Comparison of ENCODE assay signal across 12 cellular contexts in genomic region chr18:72830109-72830508, GRCh38. TPM values are rescaled to one million over a fixed set of nuclear protein-coding genes. Genes with fewer than 3 reads are reported as not detected.
DNase-seq lines count a peak whose midpoint lies in the region; ATAC-seq and TF ChIP-seq lines count a peak whose summit lies in the region.
"Had no signal": no experiment of that assay in that cellular context is flagged by ENCODE, and none has a peak within 500 bp of the region (broad histone marks: within the 10 kb centered on the region; RNA-seq: fewer than 3 reads in every experiment).

No MANE protein-coding gene starts in this region.

- H3K27ac Mint-ChIP-seq in naive thymus-derived CD4-positive, alpha-beta T cell, result no peak overlapping the region
- H3K27ac Mint-ChIP-seq: activated CD8-positive, alpha-beta memory T cell treated with anti-CD3 and anti-CD28 coated beads, Interleukin-2, amount 10 ng/mL, durations not matched to agents 7 days and 5 days had no signal

- H3K36me3 Mint-ChIP-seq in naive thymus-derived CD4-positive, alpha-beta T cell, result no peaks in the 10 kb centered on the region
- H3K36me3 Mint-ChIP-seq: activated CD8-positive, alpha-beta memory T cell treated with anti-CD3 and anti-CD28 coated beads, Interleukin-2, amount 10 ng/mL, durations not matched to agents 7 days and 5 days had no signal

- peaks cover 0 to 37% (median 3%) of the 10 kb centered on the region in 11 donors for H3K9me3 Mint-ChIP-seq in naive thymus-derived CD4-positive, alpha-beta T cell

- H3K4me3 Mint-ChIP-seq in naive thymus-derived CD4-positive, alpha-beta T cell, result no peak overlapping the region
- H3K4me3 Mint-ChIP-seq: activated CD8-positive, alpha-beta memory T cell treated with anti-CD3 and anti-CD28 coated beads, Interleukin-2, amount 10 ng/mL, durations not matched to agents 7 days and 5 days had no signal

- H3K4me3 ChIP-seq in RWPE2 (ENCODE audit: severe bottlenecking) (no peak overlapping the region), left ventricle myocardium inferior (no peak overlapping the region)
- no peak overlapping the region for H3K4me3 ChIP-seq in effector memory CD4-positive, alpha-beta T cell (ENCODE audit: insufficient read depth, low read depth, low read length, poor library complexity, severe bottlenecking)
- H3K4me3 ChIP-seq in naive thymus-derived CD4-positive, alpha-beta T cell (ENCODE audit: low read length), result no peak overlapping the region

- no peaks in the 10 kb centered on the region for H3K27me3 ChIP-seq in RWPE2 (ENCODE audit: insufficient read depth, poor library complexity, severe bottlenecking)
- peaks cover 4% of the 10 kb centered on the region for H3K27me3 ChIP-seq in left ventricle myocardium inferior (ENCODE audit: low read depth)
- H3K27me3 ChIP-seq in effector memory CD4-positive, alpha-beta T cell (replicated peaks; ENCODE audit: control insufficient read depth, insufficient read depth, low read length, poor library complexity, severe bottlenecking), result no peaks in the 10 kb centered on the region
- H3K27me3 ChIP-seq in naive thymus-derived CD4-positive, alpha-beta T cell (ENCODE audit: control insufficient read depth in 2 of 2, insufficient read depth in 2 of 2, low read length in 2 of 2), result no peaks in the 10 kb centered on the region

- H3K27ac ChIP-seq in RWPE2 (ENCODE audit: poor library complexity, severe bottlenecking) (no peak overlapping the region), left ventricle myocardium inferior (replicated peaks) (no peak overlapping the region), temporal lobe (ENCODE audit: low read depth, low read length) (peak overlapping the region; percentile 17)
- no peak overlapping the region for H3K27ac ChIP-seq in effector memory CD4-positive, alpha-beta T cell (ENCODE audit: insufficient read depth, low read length, poor library complexity, severe bottlenecking)
- no peak overlapping the region for H3K27ac ChIP-seq in naive thymus-derived CD4-positive, alpha-beta T cell (ENCODE audit: low read depth, low read length)
- H3K27ac ChIP-seq: C4-2B had no signal

- H3K9me3 ChIP-seq in RWPE2 (ENCODE audit: severe bottlenecking) (no peaks in the 10 kb centered on the region), left ventricle myocardium inferior (replicated peaks) (no peaks in the 10 kb centered on the region)
- H3K9me3 ChIP-seq in effector memory CD4-positive, alpha-beta T cell (ENCODE audit: control insufficient read depth, low read length), result no peaks in the 10 kb centered on the region
- H3K9me3 ChIP-seq in naive thymus-derived CD4-positive, alpha-beta T cell (ENCODE audit: control insufficient read depth in 2 of 3, low read length in 3 of 3), result no peaks in the 10 kb centered on the region

- intact Hi-C loops in Right ventricle myocardium superior (cut with DNase I) (no loop called here), cardiac septum (cut with DNase I) (no loop called here), left ventricle myocardium inferior (cut with micrococcal nuclease) (no loop called here)
- intact Hi-C loops in naive thymus-derived CD4-positive, alpha-beta T cell (cut with micrococcal nuclease), result no loop called here

- H3K4me1 ChIP-seq in RWPE2 (ENCODE audit: insufficient read depth, poor library complexity, severe bottlenecking) (peaks cover 12% of the 10 kb centered on the region), left ventricle myocardium inferior (no peaks in the 10 kb centered on the region)
- no peaks in the 10 kb centered on the region for H3K4me1 ChIP-seq in effector memory CD4-positive, alpha-beta T cell (ENCODE audit: control insufficient read depth, insufficient read depth, low read length, poor library complexity, severe bottlenecking)
- no peaks in the 10 kb centered on the region for H3K4me1 ChIP-seq in naive thymus-derived CD4-positive, alpha-beta T cell (ENCODE audit: control insufficient read depth in 2 of 2, insufficient read depth in 2 of 2, low read length in 2 of 2)

- POLR2A ChIA-PET in naive thymus-derived CD4-positive, alpha-beta T cell (lab: Charles Lee), result no interaction called here

- DNase-seq in Right ventricle myocardium superior, result no peak
- no peak for DNase-seq in cardiac septum (ENCODE audit: low spot score)
- no peak for DNase-seq in RWPE2 (ENCODE audit: low spot score)
- peak; percentile 48 for DNase-seq in left ventricle myocardium inferior
- DNase-seq in amniotic stem cell (lab: John Stamatoyannopoulos, UW), result no peak
- no peak for DNase-seq in effector memory CD4-positive, alpha-beta T cell
- no peak for DNase-seq in naive thymus-derived CD4-positive, alpha-beta T cell
- DNase-seq: activated CD8-positive, alpha-beta memory T cell treated with anti-CD3 and anti-CD28 coated beads, Interleukin-2, amount 10 ng/mL, durations not matched to agents 7 days and 5 days had no signal

- 0 out of 2 replicates have a peak, but pooled peaks cover 5% of the 10 kb centered on the region for H3K36me3 ChIP-seq in RWPE2 (ENCODE audit: low read depth)
- H3K36me3 ChIP-seq in left ventricle myocardium inferior, result no peaks in the 10 kb centered on the region
- H3K36me3 ChIP-seq in effector memory CD4-positive, alpha-beta T cell (ENCODE audit: control insufficient read depth, insufficient read depth, low read length), result no peaks in the 10 kb centered on the region
- H3K36me3 ChIP-seq in naive thymus-derived CD4-positive, alpha-beta T cell (ENCODE audit: control insufficient read depth in 2 of 3, insufficient read depth in 3 of 3, low read length in 3 of 3), result no peaks in the 10 kb centered on the region

- TF ChIP-seq CTCF in RWPE2 (IDR thresholded peaks at IDR 0.05; ENCODE audit: poor library complexity, severe bottlenecking), result no peak
- TF ChIP-seq CTCF in left ventricle myocardium inferior (IDR thresholded peaks at IDR 0.05; ENCODE audit: borderline replicate concordance), result no peak

- ATAC-seq in Right ventricle myocardium superior (ENCODE audit: poor library complexity) (peak; percentile 46), RWPE2 (ENCODE audit: low read depth) (0 out of 3 replicates have a peak, but pooled peaks have one; percentile 41)
- ATAC-seq in naive thymus-derived CD4-positive, alpha-beta T cell, result no peak
- ATAC-seq: activated CD8-positive, alpha-beta memory T cell treated with anti-CD3 and anti-CD28 coated beads, Interleukin-2, amount 10 ng/mL, durations not matched to agents 7 days and 5 days had no signal

- CTCF ChIA-PET in naive thymus-derived CD4-positive, alpha-beta T cell (lab: Charles Lee), result no interaction called here

- no peaks in the 10 kb centered on the region for H3K4me1 Mint-ChIP-seq in naive thymus-derived CD4-positive, alpha-beta T cell
- H3K4me1 Mint-ChIP-seq: activated CD8-positive, alpha-beta memory T cell treated with anti-CD3 and anti-CD28 coated beads, Interleukin-2, amount 10 ng/mL, durations not matched to agents 7 days and 5 days had no signal

- H3K27me3 Mint-ChIP-seq in naive thymus-derived CD4-positive, alpha-beta T cell, result no peaks in the 10 kb centered on the region
- H3K27me3 Mint-ChIP-seq: activated CD8-positive, alpha-beta memory T cell treated with anti-CD3 and anti-CD28 coated beads, Interleukin-2, amount 10 ng/mL, durations not matched to agents 7 days and 5 days had no signal

RNA-seq across cellular contexts. Expression of gene NETO1, which starts 37.7 kb away (rescaled TPM):
- total RNA-seq in Right ventricle myocardium superior (not detected), cardiac septum (0.83 TPM), left ventricle myocardium inferior (not detected), temporal lobe (27.0 TPM)
- not detected for total RNA-seq in naive thymus-derived CD4-positive, alpha-beta T cell
- not detected for polyA plus RNA-seq in naive thymus-derived CD4-positive, alpha-beta T cell
- total RNA-seq: activated CD8-positive, alpha-beta memory T cell treated with anti-CD3 and anti-CD28 coated beads, Interleukin-2, amount 10 ng/mL, durations not matched to agents 7 days and 5 days; OCI-LY7; skeletal muscle tissue had no signal

Comparison
In these comparisons a context has a peak if more than half of its experiments do, and no peak if none do; other contexts are left out.
1. RNA of gene NETO1, which starts 37.7 kb away (total RNA-seq): 27.0 TPM in temporal lobe (single experiment); 0.83 TPM in cardiac septum (single experiment), not detected in Right ventricle myocardium superior (single experiment), not detected in left ventricle myocardium inferior (single experiment) and not detected in naive thymus-derived CD4-positive, alpha-beta T cell; every median in the first group is over 10 times any median in the second.